In the genomic region with DNA sequence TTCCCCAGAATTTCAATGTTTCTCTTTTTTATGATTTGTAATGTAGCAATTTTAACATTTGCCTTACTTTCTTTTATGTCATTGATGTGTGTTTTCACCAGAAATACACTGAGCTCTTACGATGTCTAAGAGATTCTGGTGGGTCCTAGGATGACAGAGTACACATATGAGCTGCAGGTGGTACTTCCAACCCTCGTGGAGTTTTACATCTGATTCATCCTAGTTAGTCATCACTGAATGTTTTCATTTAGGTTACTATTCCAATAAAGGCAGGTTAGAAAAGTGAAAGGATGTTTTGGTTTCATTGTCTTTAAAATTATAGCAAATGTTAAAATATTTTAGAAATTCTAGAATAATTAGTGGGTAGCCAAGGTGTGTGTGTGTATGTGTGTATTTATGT, we compare ENCODE assay signal across 23 cellular contexts.
"Had no signal": no experiment of that assay in that cellular context is flagged by ENCODE, and none has a peak within 500 bp of the region (broad histone marks: within the 10 kb centered on the region; RNA-seq: fewer than 3 reads in every experiment).

No MANE protein-coding gene starts in this region.

- ATAC-seq: activated T-cell treated with anti-CD3 and anti-CD28 coated beads, Interleukin-2, amount 50 U/mL, for 72 hours; heart right ventricle; left lung; naive thymus-derived CD4-positive, alpha-beta T cell had no signal

- H3K9me3 ChIP-seq: heart right ventricle, left lung, sigmoid colon, testis, uterus had no signal

- H3K36me3 ChIP-seq: heart right ventricle, left lung, sigmoid colon, uterus had no signal

- FAIRE-seq: keratinocyte had no signal

- H3K4me2 ChIP-seq: smooth muscle cell had no signal

- H3K4me1 ChIP-seq: heart right ventricle, left lung, sigmoid colon, testis, uterus had no signal

- DNase-seq: activated B cell treated with CpG ODN at 0.5 μM for 24 hours; activated CD4-positive, alpha-beta memory T cell treated with anti-CD3 and anti-CD28 coated beads, Interleukin-2, amount 10 ng/mL, durations not matched to agents 7 days and 5 days; activated CD4-positive, alpha-beta T cell treated with anti-CD3 and anti-CD28 coated beads for 4 hours; activated effector memory CD4-positive, alpha-beta T cell treated with Interleukin-2 at 50 U/mL for 16 hours; activated naive CD4-positive, alpha-beta T cell treated with anti-CD3 and anti-CD28 coated beads for 36 hours; activated naive CD8-positive, alpha-beta T cell treated with anti-CD3 and anti-CD28 coated beads, Interleukin-2, amount 10 ng/mL, durations not matched to agents 7 days and 5 days; activated T-cell treated with anti-CD3 and anti-CD28 coated beads, Interleukin-2, amount 50 U/mL, for 72 hours; cerebellar nuclear complex; cortex of kidney; heart right ventricle; left lung; naive thymus-derived CD4-positive, alpha-beta T cell; retina; sigmoid colon; stimulated activated CD4-positive, alpha-beta T cell treated with anti-CD3 and anti-CD28 coated beads, Interleukin-4, amount 100 ng/mL, for 1 hour; stimulated activated naive CD4-positive, alpha-beta T cell; T1000; testis; trophoblast cell; uterus had no signal

- H3K4me3 ChIP-seq: heart right ventricle, left lung, lung, sigmoid colon, smooth muscle cell, testis, uterus had no signal

- H3K27me3 ChIP-seq: heart right ventricle, left lung, sigmoid colon, testis, uterus had no signal

- H3K27ac ChIP-seq: heart right ventricle, left lung, sigmoid colon, testis, uterus had no signal
